In the genomic region with DNA sequence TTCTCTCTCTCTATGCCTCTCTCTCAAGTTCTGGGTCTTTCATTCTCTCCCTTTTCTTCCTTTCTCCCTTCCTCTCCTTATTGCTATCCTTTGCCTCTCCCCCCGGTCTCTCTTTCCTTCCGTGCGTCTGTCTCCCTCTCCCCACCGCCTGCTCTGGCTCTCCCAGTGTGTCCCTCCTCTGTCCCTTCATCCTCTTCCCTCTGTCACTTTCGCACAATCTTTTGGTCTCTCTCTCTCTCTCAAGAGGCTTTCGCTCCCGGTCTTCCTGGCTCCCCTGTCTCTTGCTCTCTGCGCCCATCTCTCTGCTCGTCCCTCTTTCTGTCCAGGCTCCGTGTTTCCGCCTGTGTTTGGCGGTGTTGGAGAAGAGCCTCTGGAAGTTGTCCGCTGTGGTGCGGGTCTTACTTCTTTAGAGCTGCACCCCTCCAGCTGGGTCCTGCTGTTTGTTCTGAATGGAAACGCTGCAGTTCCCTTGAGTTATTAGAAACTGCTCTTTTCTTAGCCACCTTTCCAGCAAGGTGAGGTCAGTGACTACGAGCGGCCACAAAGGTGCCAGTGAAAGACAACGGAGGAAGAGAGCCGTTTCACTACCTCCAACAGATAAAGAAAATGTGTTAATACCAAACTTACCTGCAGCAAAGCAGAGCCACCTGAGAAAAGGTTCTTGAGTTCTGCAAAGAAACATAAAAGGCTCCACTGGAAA, we compare ENCODE assay signal across 8 cellular contexts. TPM values are rescaled to one million over a fixed set of nuclear protein-coding genes. Genes with fewer than 3 reads are reported as not detected.
DNase-seq lines count a peak whose midpoint lies in the region; ATAC-seq and TF ChIP-seq lines count a peak whose summit lies in the region.

No MANE protein-coding gene starts in this region.

- no peaks in the 10 kb centered on the region for H3K36me3 Mint-ChIP-seq in activated CD4-positive, alpha-beta T cell treated with anti-CD3 and anti-CD28 coated beads for 36 hours (ENCODE audit: low read depth)

- in situ Hi-C loops in mammary epithelial cell (cut with MboI; ENCODE audit: low sequenced_read_pairs in 2 of 2) (no loop called here), GM13977 (cut with MboI; ENCODE audit: low pct_unique_long_range_greater_than_20kb, low sequenced_read_pairs, unreplicated experiment) (no loop called here)

- H4K20me1 ChIP-seq in mammary epithelial cell (ENCODE audit: insufficient read depth, low read length) = no peaks in the 10 kb centered on the region

- peak overlapping the region; percentile 97 for H2AFZ ChIP-seq in mammary epithelial cell (ENCODE audit: low read depth, low read length)

- no peaks in the 10 kb centered on the region for H3K79me2 ChIP-seq in mammary epithelial cell (ENCODE audit: insufficient read depth, low read length)

- peaks cover 55% of the 10 kb centered on the region for H3K27me3 Mint-ChIP-seq in activated CD4-positive, alpha-beta T cell treated with anti-CD3 and anti-CD28 coated beads for 36 hours

- peak; percentile 5 for DNase-seq in activated CD4-positive, alpha-beta T cell treated with anti-CD3 and anti-CD28 coated beads for 36 hours
- no peak for DNase-seq in activated CD4-positive, alpha-beta T cell treated with anti-CD3 and anti-CD28 coated beads for 48 hours
- peak; percentile 36 for DNase-seq in mammary epithelial cell
- DNase-seq in left lung = no peak
- no peak for DNase-seq in tibial nerve (ENCODE audit: low spot score in 2 of 2)
- no peak for DNase-seq in GM13977 (ENCODE audit: low spot score)
- no peak for DNase-seq in activated CD4-positive, alpha-beta T cell treated with anti-CD3 and anti-CD28 coated beads, Interleukin-2, amount 50 U/mL, for 48 hours

- no peaks in the 10 kb centered on the region for H3K9me3 Mint-ChIP-seq in activated CD4-positive, alpha-beta T cell treated with anti-CD3 and anti-CD28 coated beads for 36 hours (ENCODE audit: low read depth)

- peak overlapping the region; percentile 84 for H3K4me2 ChIP-seq in mammary epithelial cell (ENCODE audit: insufficient read depth, low read depth, low read length)

- BruUV-seq in mammary epithelial cell (replicated peaks; lab: Mats Ljungman, UMichigan) = no TSS peak

- H3K4me1 ChIP-seq in mammary epithelial cell (ENCODE audit: insufficient read depth, low read length) (no peaks in the 10 kb centered on the region), left lung (peaks cover 0 to 10% of the 10 kb centered on the region in 2 donors), tibial nerve (peaks cover 0 to 59% (median 3%) of the 10 kb centered on the region in 4 donors)

- POLR2A ChIA-PET in activated CD4-positive, alpha-beta T cell treated with anti-CD3 and anti-CD28 coated beads for 36 hours (lab: Charles Lee) = no interaction called here

- no peak for ATAC-seq in activated CD4-positive, alpha-beta T cell treated with anti-CD3 and anti-CD28 coated beads for 36 hours
- ATAC-seq in left lung (peak; percentile 23), esophagus mucosa (no peak)

- WGBS in mammary epithelial cell (ENCODE audit: low coverage, missing lambda C conversion rate) = 0% methylated on average over 13 of the region's 19 CpGs
- 19 to 20% methylated on average over 19 of the region's 19 CpGs for WGBS in tibial nerve, 2 donors

- CTCF ChIA-PET in activated CD4-positive, alpha-beta T cell treated with anti-CD3 and anti-CD28 coated beads for 36 hours (lab: Charles Lee) = no interaction called here
- CTCF ChIA-PET in mammary epithelial cell (lab: Charles Lee; ENCODE audit: low non-redundant PET) = no interaction called here

- no peak overlapping the region for H3K27ac Mint-ChIP-seq in activated CD4-positive, alpha-beta T cell treated with anti-CD3 and anti-CD28 coated beads for 36 hours

- TF ChIP-seq POLR2A in tibial nerve (IDR thresholded peaks at IDR 0.05) = no peak

- H3K27me3 ChIP-seq in mammary epithelial cell (ENCODE audit: insufficient read depth, low read length) (peaks cover 1% of the 10 kb centered on the region), left lung (peaks cover 46 to 89% of the 10 kb centered on the region in 2 donors), tibial nerve (no peaks in the 10 kb centered on the region)

- H3K9ac ChIP-seq in mammary epithelial cell (ENCODE audit: insufficient read depth, low read length) = peak overlapping the region; percentile 54

- intact Hi-C loops in activated CD4-positive, alpha-beta T cell treated with anti-CD3 and anti-CD28 coated beads for 36 hours (cut with DNase I, micrococcal nuclease) = no loop called here
- intact Hi-C loops in mammary epithelial cell (cut with micrococcal nuclease) (loop anchor here (1.0 to 10.0 kb wide), 3 partner anchors 68 to 336 kb away; no protein-coding TSS in a partner anchor), left lung (cut with DNase I) (no loop called here)

- dilution Hi-C loops in mammary epithelial cell (cut with HindIII; ENCODE audit: low sequenced_read_pairs) = no loop called here

- H3K36me3 ChIP-seq in mammary epithelial cell (ENCODE audit: insufficient read depth, low read length) (no peaks in the 10 kb centered on the region), left lung (no peaks in the 10 kb centered on the region), tibial nerve (no peaks in the 10 kb centered on the region)

- H3K4me3 ChIP-seq in mammary epithelial cell (replicated peaks in 1 of 3; ENCODE audit: insufficient read depth in 1 of 3, low read depth in 2 of 3, low read length in 3 of 3) (peak overlapping the region; percentile 54 to 70 (median 68)), left lung (peak overlapping the region; percentile 19 to 35), tibial nerve (peak overlapping the region; percentile 61 to 92 (median 69))

- no peaks in the 10 kb centered on the region for H3K9me3 ChIP-seq in mammary epithelial cell (replicated peaks; ENCODE audit: insufficient read depth, low read length)
- no peaks in the 10 kb centered on the region for H3K9me3 ChIP-seq in left lung
- no peaks in the 10 kb centered on the region for H3K9me3 ChIP-seq in tibial nerve

- peaks cover 8% of the 10 kb centered on the region for H3K4me1 Mint-ChIP-seq in activated CD4-positive, alpha-beta T cell treated with anti-CD3 and anti-CD28 coated beads for 36 hours

- TF ChIP-seq CTCF in mammary epithelial cell (conservative IDR thresholded peaks at IDR 0.05 in 1 of 2, IDR thresholded peaks at IDR 0.05 in 1 of 2; ENCODE audit: extremely low read depth in 1 of 2, insufficient read depth in 1 of 2, low read depth in 1 of 2, low read length in 2 of 2) (no peak), left lung (IDR thresholded peaks at IDR 0.05) (no peak), tibial nerve (IDR thresholded peaks at IDR 0.05) (no peak), GM13977 (IDR thresholded peaks at IDR 0.05; ENCODE audit: extremely low read depth, insufficient read depth, missing control alignments) (no peak)

- H3K27ac ChIP-seq in mammary epithelial cell (ENCODE audit: insufficient read depth, low read depth, low read length) = no peak overlapping the region
- no peak overlapping the region for H3K27ac ChIP-seq in left lung
- peak overlapping the region; percentile 74 to 98 (median 87) for H3K27ac ChIP-seq in tibial nerve

- H3K4me3 Mint-ChIP-seq in activated CD4-positive, alpha-beta T cell treated with anti-CD3 and anti-CD28 coated beads for 36 hours = peak overlapping the region; percentile 50

- no peak for TF ChIP-seq EP300 in tibial nerve (IDR thresholded peaks at IDR 0.05)

RNA-seq across cellular contexts. Expression of a gene that starts 1.1 kb away (rescaled TPM):
- total RNA-seq in activated CD4-positive, alpha-beta T cell treated with anti-CD3 and anti-CD28 coated beads for 36 hours = not detected
- total RNA-seq in mammary epithelial cell (10 to 100 TPM in 1 of 2 donors, 1 to 10 TPM in 1; 1.7 to 11.3 TPM), left lung (1 to 10 TPM in 1 of 2 donors, under 1 TPM in 1; 0.61 to 3.3 TPM), tibial nerve (10 to 100 TPM in 3 of 4 donors, 1 to 10 TPM in 1; 9.3 to 32.1 (median 26.1) TPM), esophagus mucosa (0.24 TPM)
- polyA plus RNA-seq in mammary epithelial cell = 1.1 TPM
- not detected for polyA minus RNA-seq in mammary epithelial cell

Comparison
In these comparisons a context has a peak if more than half of its experiments do, and no peak if none do; other contexts are left out.
1. DNase-seq: peak in activated CD4-positive, alpha-beta T cell treated with anti-CD3 and anti-CD28 coated beads for 36 hours (single experiment) and mammary epithelial cell (single experiment); none in activated CD4-positive, alpha-beta T cell treated with anti-CD3 and anti-CD28 coated beads for 48 hours (single experiment), left lung (0 of 2), tibial nerve (0 of 2), GM13977 (single experiment) and activated CD4-positive, alpha-beta T cell treated with anti-CD3 and anti-CD28 coated beads, Interleukin-2, amount 50 U/mL, for 48 hours (0 of 2).
2. H3K27ac ChIP-seq: peak in tibial nerve (4 of 4); none in mammary epithelial cell (single experiment) and left lung (0 of 2).
3. Peak in every context shown above with its lines, with median percentiles within 50 percentile points of each other: H3K4me3 ChIP-seq.